Comparison of ENCODE assay signal across 28 cellular contexts in genomic region chr19:33714149-33714548, GRCh38.
"Had no signal": no experiment of that assay in that cellular context is flagged by ENCODE, and none has a peak within 500 bp of the region (broad histone marks: within the 10 kb centered on the region; RNA-seq: fewer than 3 reads in every experiment).

No MANE protein-coding gene starts in this region.

- H3K9me3 Mint-ChIP-seq: stimulated activated effector memory CD8-positive, alpha-beta T cell treated with anti-CD3 and anti-CD28 coated beads, Interleukin-12 subunit alpha, Interleukin-12 subunit beta, amount 100 ng/mL, for 72 hours had no signal

- H3K4me1 ChIP-seq: stomach, suprapubic skin, testis, thyroid gland, tibial artery, tibial nerve, transverse colon, upper lobe of left lung, upper lobe of right lung, uterus, vagina had no signal

- H3K27ac ChIP-seq: stomach, suprapubic skin, testis, thoracic aorta, thyroid gland, tibial artery, tibial nerve, transverse colon, upper lobe of left lung, upper lobe of right lung, uterus, vagina had no signal

- FAIRE-seq: urothelium cell line had no signal

- H3K4me3 Mint-ChIP-seq: stimulated activated effector memory CD8-positive, alpha-beta T cell treated with anti-CD3 and anti-CD28 coated beads, Interleukin-12 subunit alpha, Interleukin-12 subunit beta, amount 100 ng/mL, for 72 hours; stimulated activated memory B cell treated with anti-CD40 and anti-IgM and Interleukin-4, amounts not matched to agents 10 μg/mL and 1 μg/mL and 100 μg/mL, for 72 hours; stimulated activated naive B cell treated with anti-CD40 and anti-IgM and Interleukin-4, amounts not matched to agents 10 μg/mL and 1 μg/mL and 100 μg/mL, for 72 hours; stimulated activated naive CD8-positive, alpha-beta T cell treated with anti-CD3 and anti-CD28 coated beads, Interleukin-15, amount 100 ng/mL, for 72 hours; stimulated activated naive CD8-positive, alpha-beta T cell treated with anti-CD3 and anti-CD28 coated beads, Interleukin-15, Interleukin-2, amounts not matched to agents 100 ng/mL and 50 ng/mL, for 24 hours; type B pancreatic cell had no signal

- H3K36me3 Mint-ChIP-seq: stimulated activated effector memory CD8-positive, alpha-beta T cell treated with anti-CD3 and anti-CD28 coated beads, Interleukin-12 subunit alpha, Interleukin-12 subunit beta, amount 100 ng/mL, for 72 hours; stimulated activated memory B cell treated with anti-CD40 and anti-IgM and Interleukin-4, amounts not matched to agents 10 μg/mL and 1 μg/mL and 100 μg/mL, for 72 hours; type B pancreatic cell had no signal

- H3K27me3 Mint-ChIP-seq: stimulated activated memory B cell treated with anti-CD40 and anti-IgM and Interleukin-4, amounts not matched to agents 10 μg/mL and 1 μg/mL and 100 μg/mL, for 72 hours had no signal

- ATAC-seq: stimulated activated effector memory CD8-positive, alpha-beta T cell treated with anti-CD3 and anti-CD28 coated beads, Interleukin-12 subunit alpha, Interleukin-12 subunit beta, amount 100 ng/mL, for 72 hours; stimulated activated memory B cell treated with anti-CD40 and anti-IgM and Interleukin-4, amounts not matched to agents 10 μg/mL and 1 μg/mL and 100 μg/mL, for 72 hours; stimulated activated naive B cell treated with anti-CD40 and anti-IgM and Interleukin-4, amounts not matched to agents 10 μg/mL and 1 μg/mL and 100 μg/mL, for 72 hours; stimulated activated naive CD8-positive, alpha-beta T cell treated with anti-CD3 and anti-CD28 coated beads, Interleukin-15, amount 100 ng/mL, for 72 hours; stimulated activated naive CD8-positive, alpha-beta T cell treated with anti-CD3 and anti-CD28 coated beads, Interleukin-15, Interleukin-2, amounts not matched to agents 100 U/mL and 50 U/mL, for 24 hours; upper lobe of right lung had no signal

- H3K9me3 ChIP-seq: testis, thyroid gland, transverse colon, upper lobe of left lung, upper lobe of right lung, uterus, vagina had no signal

- H3K27ac Mint-ChIP-seq: stimulated activated effector memory CD8-positive, alpha-beta T cell treated with anti-CD3 and anti-CD28 coated beads, Interleukin-12 subunit alpha, Interleukin-12 subunit beta, amount 100 ng/mL, for 72 hours; stimulated activated memory B cell treated with anti-CD40 and anti-IgM and Interleukin-4, amounts not matched to agents 10 μg/mL and 1 μg/mL and 100 μg/mL, for 72 hours; stimulated activated naive B cell treated with anti-CD40 and anti-IgM and Interleukin-4, amounts not matched to agents 10 μg/mL and 1 μg/mL and 100 μg/mL, for 72 hours; stimulated activated naive CD8-positive, alpha-beta T cell treated with anti-CD3 and anti-CD28 coated beads, Interleukin-15, amount 100 ng/mL, for 72 hours; stimulated activated naive CD8-positive, alpha-beta T cell treated with anti-CD3 and anti-CD28 coated beads, Interleukin-15, Interleukin-2, amounts not matched to agents 100 ng/mL and 50 ng/mL, for 24 hours; type B pancreatic cell had no signal

- H3K36me3 ChIP-seq: stomach, suprapubic skin, thoracic aorta, thyroid gland, tibial artery, tibial nerve, transverse colon, upper lobe of left lung, upper lobe of right lung, uterus, vagina had no signal

- DNase-seq: stimulated activated CD4-positive, alpha-beta T cell treated with anti-CD3 and anti-CD28 coated beads, Interleukin-2, amount 100 ng/mL, for 48 hours; stimulated activated CD4-positive, alpha-beta T cell treated with anti-CD3 and anti-CD28 coated beads, Interleukin-4, amount 100 ng/mL, for 1 hour; stimulated activated CD4-positive, alpha-beta T cell treated with anti-CD3 and anti-CD28 coated beads, Interleukin-4, amount 100 ng/mL, for 24 hours; stimulated activated CD8-positive, alpha-beta memory T cell treated with anti-CD3 and anti-CD28 coated beads, Interleukin-4, amount 100 ng/mL, for 48 hours; stimulated activated naive B cell treated with anti-CD40 and anti-IgM and Interleukin-4, amounts not matched to agents 10 μg/mL and 1 μg/mL and 100 μg/mL, for 72 hours; stimulated activated naive CD4-positive, alpha-beta T cell; stimulated activated naive CD4-positive, alpha-beta T cell treated with Interleukin-2 at 50 U/mL for 16 hours; stimulated activated naive CD8-positive, alpha-beta T cell treated with anti-CD3 and anti-CD28 coated beads, Interleukin-15, amount 100 ng/mL, for 72 hours; stimulated activated naive CD8-positive, alpha-beta T cell treated with anti-CD3 and anti-CD28 coated beads, Interleukin-15, Interleukin-2, amounts not matched to agents 100 U/mL and 50 U/mL, for 24 hours; stomach; substantia nigra; testis; thyroid gland; tibial artery; transverse colon; trophoblast cell; upper lobe of left lung; uterus had no signal

- H3K4me3 ChIP-seq: stomach, suprapubic skin, testis, thoracic aorta, thyroid gland, tibial artery, tibial nerve, transverse colon, upper lobe of left lung, upper lobe of right lung, uterus, vagina had no signal

- H3K27me3 ChIP-seq: testis, thyroid gland, tibial nerve, upper lobe of left lung, uterus, vagina had no signal

- H3K4me1 Mint-ChIP-seq: stimulated activated effector memory CD8-positive, alpha-beta T cell treated with anti-CD3 and anti-CD28 coated beads, Interleukin-12 subunit alpha, Interleukin-12 subunit beta, amount 100 ng/mL, for 72 hours; stimulated activated memory B cell treated with anti-CD40 and anti-IgM and Interleukin-4, amounts not matched to agents 10 μg/mL and 1 μg/mL and 100 μg/mL, for 72 hours; stimulated activated naive B cell treated with anti-CD40 and anti-IgM and Interleukin-4, amounts not matched to agents 10 μg/mL and 1 μg/mL and 100 μg/mL, for 72 hours; stimulated activated naive CD8-positive, alpha-beta T cell treated with anti-CD3 and anti-CD28 coated beads, Interleukin-15, amount 100 ng/mL, for 72 hours had no signal
